In genomic region chr20:31474097-31474436, GRCh38 we compare ENCODE assay signal across 1 cellular context.
TF ChIP-seq lines count a peak whose summit lies in the region.

No MANE protein-coding gene starts in this region.

TF ChIP-seq in A549, 52 proteins besides CTCF, POLR2A, EP300 and RAD21 (continued from another document):
- TF ChIP-seq CBX8 (IDR thresholded peaks at IDR 0.05) (no peak), RARB (CRISPR knock-in tag; IDR thresholded peaks at IDR 0.05) (no peak), MAZ (IDR thresholded peaks at IDR 0.05; ENCODE audit: borderline replicate concordance, low read depth, low read length) (no peak), HOXB5 (CRISPR knock-in tag; IDR thresholded peaks at IDR 0.05) (no peak)
